10 cellular contexts compared by ENCODE assay signal in genomic region chr9:120878188-120879130, GRCh38. TPM values are rescaled to one million over a fixed set of nuclear protein-coding genes. Genes with fewer than 3 reads are reported as not detected.
DNase-seq lines count a peak whose midpoint lies in the region; ATAC-seq and TF ChIP-seq lines count a peak whose summit lies in the region.
"Had no signal": no experiment of that assay in that cellular context is flagged by ENCODE, and none has a peak within 500 bp of the region (broad histone marks: within the 10 kb centered on the region; RNA-seq: fewer than 3 reads in every experiment).

No MANE protein-coding gene starts in this region.

- peaks cover 8% of the 10 kb centered on the region; the same call in 1 of the 2 replicates for H3F3A ChIP-seq in Loucy (ENCODE audit: low read depth)

- peaks cover 45 to 49% of the 10 kb centered on the region in 2 donors for H3K36me3 Mint-ChIP-seq in activated naive CD4-positive, alpha-beta T cell treated with anti-CD3 and anti-CD28 coated beads, Interleukin-2, amount 50 U/mL, for 72 hours
- H3K36me3 Mint-ChIP-seq in nephron (ENCODE audit: low read depth): peaks cover 6% of the 10 kb centered on the region

- peaks cover 63% of the 10 kb centered on the region for H3K4me1 ChIP-seq in Loucy (ENCODE audit: insufficient read depth, low read length, poor library complexity, severe bottlenecking)

- H3K27me3 ChIP-seq in Loucy (ENCODE audit: insufficient read depth, low read length, poor library complexity, severe bottlenecking): no peaks in the 10 kb centered on the region

- H3K4me3 Mint-ChIP-seq in nephron: peak overlapping the region; percentile 83 to 91 (median 89)

- ATAC-seq in activated naive CD4-positive, alpha-beta T cell treated with anti-CD3 and anti-CD28 coated beads, Interleukin-2, amount 50 U/mL, for 72 hours: peak; percentile 17 to 21
- ATAC-seq in left colon: no peak
- no peak for ATAC-seq in GM18868 (IDR thresholded peaks at IDR 0.05; ENCODE audit: unreplicated experiment)
- no peak for ATAC-seq in GM21528 (IDR thresholded peaks at IDR 0.05; ENCODE audit: low FRiP score, unreplicated experiment)

- peaks cover 12% of the 10 kb centered on the region for H3K4me1 Mint-ChIP-seq in nephron

- intact Hi-C loops in left colon (cut with DNase I, micrococcal nuclease): no loop called here

- H3K27ac Mint-ChIP-seq in activated naive CD4-positive, alpha-beta T cell treated with anti-CD3 and anti-CD28 coated beads, Interleukin-2, amount 50 U/mL, for 72 hours: peak overlapping the region; percentile 92 to 96
- H3K27ac Mint-ChIP-seq in nephron: peak overlapping the region in 2 of 3 experiments; percentile 6 to 62

- peaks cover 0 to 3% of the 10 kb centered on the region in 2 donors for H3K9me3 Mint-ChIP-seq in activated naive CD4-positive, alpha-beta T cell treated with anti-CD3 and anti-CD28 coated beads, Interleukin-2, amount 50 U/mL, for 72 hours
- H3K9me3 Mint-ChIP-seq in nephron: no peaks in the 10 kb centered on the region

- no peak for TF ChIP-seq CTCF in Loucy (conservative IDR thresholded peaks at IDR 0.05; ENCODE audit: low read length)
- no peak for TF ChIP-seq CTCF in nephron (IDR thresholded peaks at IDR 0.05; ENCODE audit: unreplicated experiment in 3 of 3)

- H3K4me2 ChIP-seq in Loucy (ENCODE audit: low read depth, low read length, poor library complexity, severe bottlenecking): peak overlapping the region; percentile 95

- H3K9me2 ChIP-seq in Loucy (replicated peaks; ENCODE audit: low read depth, low read length): no peaks in the 10 kb centered on the region

- peaks cover 14% of the 10 kb centered on the region; the same call in 1 of the 2 replicates for H3K36me3 ChIP-seq in Loucy (ENCODE audit: insufficient read depth, low read length)

- peak overlapping the region; percentile 100 for H3K9ac ChIP-seq in Loucy (ENCODE audit: low read depth, low read length, poor library complexity, severe bottlenecking)

- H3K79me2 ChIP-seq in Loucy (ENCODE audit: insufficient read depth, low read length): peaks cover 48% of the 10 kb centered on the region

- H3K27me3 Mint-ChIP-seq in nephron (ENCODE audit: low read depth): peaks cover 26% of the 10 kb centered on the region

- DNase-seq in Daoy (ENCODE audit: low read depth) (peak; percentile 35), left colon (no peak), activated gamma-delta T cell treated with Interleukin-2 at 50 U/mL for 16 hours (no peak)
- DNase-seq in activated naive CD4-positive, alpha-beta T cell treated with anti-CD3 and anti-CD28 coated beads, Interleukin-2, amount 50 U/mL, for 72 hours (ENCODE audit: low spot score in 2 of 2): peak in 1 of 2 donors; percentile 45
- DNase-seq: left ventricle myocardium superior, NCI-H526 treated with DMSO at 0.1 percent for 48 hours had no signal

- H3K9me3 ChIP-seq in Loucy (ENCODE audit: insufficient read depth, low read depth, low read length): no peaks in the 10 kb centered on the region

- H3K4me3 ChIP-seq in Loucy (ENCODE audit: low read length, poor library complexity, severe bottlenecking): peak overlapping the region; percentile 93

- H2AFZ ChIP-seq in Loucy (ENCODE audit: low read length): no peak overlapping the region

- peaks cover 7% of the 10 kb centered on the region for H4K20me1 ChIP-seq in Loucy (ENCODE audit: insufficient read depth, low read length, poor library complexity, severe bottlenecking)

RNA-seq across cellular contexts. Expression of gene PHF19, which starts 1.5 kb away (rescaled TPM):
- total RNA-seq in Daoy (2014; rRNA removed; shearing (Covaris generic)): 101 and 108 TPM in 2 replicates
- total RNA-seq in activated naive CD4-positive, alpha-beta T cell treated with anti-CD3 and anti-CD28 coated beads, Interleukin-2, amount 50 U/mL, for 72 hours: 100 to 1,000 TPM; 305 to 312 TPM
- 10 to 100 TPM; 11.6 to 14.5 TPM for total RNA-seq in left colon

RNA-seq across cellular contexts. Expression of gene PSMD5, which starts 35.7 kb away (rescaled TPM):
- 38.0 and 40.7 TPM in 2 replicates for total RNA-seq in Daoy (2014; rRNA removed; shearing (Covaris generic))
- 10 to 100 TPM; 74.9 to 75.2 TPM for total RNA-seq in activated naive CD4-positive, alpha-beta T cell treated with anti-CD3 and anti-CD28 coated beads, Interleukin-2, amount 50 U/mL, for 72 hours
- 10 to 100 TPM; 33.4 to 36.9 TPM for total RNA-seq in left colon

RNA-seq across cellular contexts. Expression of gene TRAF1, which starts 48.1 kb away (rescaled TPM):
- 8.1 and 11.6 TPM in 2 replicates for total RNA-seq in Daoy (2014; rRNA removed; shearing (Covaris generic))
- total RNA-seq in activated naive CD4-positive, alpha-beta T cell treated with anti-CD3 and anti-CD28 coated beads, Interleukin-2, amount 50 U/mL, for 72 hours: 100 to 1,000 TPM in 1 of 2 donors, 10 to 100 TPM in 1; 99.5 to 100 TPM
- total RNA-seq in left colon: 1 to 10 TPM; 2.2 to 2.8 TPM

Comparison
In these comparisons a context has a peak if more than half of its experiments do, and no peak if none do; other contexts are left out.
1. ATAC-seq: peak in activated naive CD4-positive, alpha-beta T cell treated with anti-CD3 and anti-CD28 coated beads, Interleukin-2, amount 50 U/mL, for 72 hours (2 of 2); none in left colon (single experiment), GM18868 (single experiment) and GM21528 (single experiment).